ENCODE assay signal across 10 cellular contexts in the genomic region with DNA sequence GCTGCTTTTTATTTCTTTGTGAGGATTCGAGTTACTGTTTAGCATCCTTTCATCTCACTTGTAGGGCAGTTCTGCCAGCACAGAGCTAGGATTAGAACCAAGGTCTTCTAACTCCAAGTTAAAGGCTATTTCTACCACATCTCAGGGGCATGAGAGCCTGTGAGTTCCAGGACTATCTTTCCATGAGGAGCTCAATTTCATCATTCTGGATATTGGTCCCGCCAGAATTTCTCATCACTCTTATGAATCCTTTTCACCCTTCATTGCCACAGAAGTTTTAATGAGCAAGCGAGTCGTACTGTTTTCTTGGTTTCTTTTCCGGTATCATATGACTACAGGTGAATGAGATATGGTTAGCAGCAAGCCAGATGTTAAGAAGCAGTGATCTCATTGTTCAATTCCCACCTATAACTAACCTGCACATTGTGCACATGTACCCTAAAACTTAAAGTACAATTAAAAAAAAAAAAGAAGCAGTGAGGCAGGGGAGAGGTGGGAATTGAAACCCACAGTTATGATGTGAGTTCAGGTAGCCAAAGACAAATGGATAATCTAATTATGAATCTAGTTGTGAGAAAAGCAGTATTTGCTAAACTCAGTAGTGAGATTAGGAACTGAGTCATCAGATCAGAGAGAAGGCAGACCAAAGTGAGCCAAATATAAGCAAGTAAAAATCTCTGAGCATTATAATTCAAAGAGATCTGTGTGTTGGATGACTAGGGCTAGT.
DNase-seq lines count a peak whose midpoint lies in the region; ATAC-seq, FAIRE-seq and TF ChIP-seq lines count a peak whose summit lies in the region.
"Had no signal": no experiment of that assay in that cellular context is flagged by ENCODE, and none has a peak within 500 bp of the region (broad histone marks: within the 10 kb centered on the region; RNA-seq: fewer than 3 reads in every experiment).

No MANE protein-coding gene starts in this region.

- H3K27me3 ChIP-seq in liver (ENCODE audit: control insufficient read depth in 4 of 4, insufficient read depth in 4 of 4, low read length in 3 of 4) = no peaks in the 10 kb centered on the region
- no peaks in the 10 kb centered on the region; a peak in 2 of 5 replicates for H3K27me3 ChIP-seq in HepG2 (ENCODE audit: control insufficient read depth in 1 of 2, insufficient read depth in 2 of 2, low read length in 2 of 2)

- TF ChIP-seq POLR2A in HepG2 (IDR thresholded peaks at IDR 0.05; ENCODE audit: insufficient read depth in 1 of 2, low read depth in 2 of 2, low read length in 2 of 2) = no peak

- CTCF ChIA-PET in HepG2 (lab: Yijun Ruan, JAX; ENCODE audit: low intra/inter-chr PET ratio, low total read pairs) = no interaction called here

- peaks cover 12% of the 10 kb centered on the region for H3K27me3 Mint-ChIP-seq in stimulated activated naive CD8-positive, alpha-beta T cell treated with anti-CD3 and anti-CD28 coated beads, Interleukin-15, amount 100 ng/mL, for 72 hours
- H3K27me3 Mint-ChIP-seq in type B pancreatic cell = peaks cover 3% of the 10 kb centered on the region

- FAIRE-seq in HepG2 (lab: Jason Lieb, UNC) (no peak), RCC 7860 (lab: Jason Lieb, UNC) (no peak)

- H4K20me1 ChIP-seq in HepG2 (ENCODE audit: insufficient read depth, low read length) = no peaks in the 10 kb centered on the region

- H3K27ac Mint-ChIP-seq in stimulated activated naive CD8-positive, alpha-beta T cell treated with anti-CD3 and anti-CD28 coated beads, Interleukin-15, amount 100 ng/mL, for 72 hours = peak overlapping the region in 1 of 2 donors; percentile 71
- H3K27ac Mint-ChIP-seq in type B pancreatic cell = no peak overlapping the region
- H3K27ac Mint-ChIP-seq: nephron had no signal

- no peak for TF ChIP-seq EP300 in HepG2 (IDR thresholded peaks at IDR 0.05; ENCODE audit: low read depth in 2 of 2, low read length in 2 of 2)
- TF ChIP-seq EP300 in HepG2 (CRISPR knock-in tag; IDR thresholded peaks at IDR 0.05; ENCODE audit: borderline replicate concordance) = no peak

- TF ChIP-seq CTCF in liver (IDR thresholded peaks at IDR 0.05; ENCODE audit: low read depth, low read length, missing input control) = no peak
- TF ChIP-seq CTCF in HepG2 (CRISPR knock-in tag; IDR thresholded peaks at IDR 0.05) = no peak
- TF ChIP-seq CTCF in type B pancreatic cell (conservative IDR thresholded peaks at IDR 0.05) = no peak

- H3K27ac ChIP-seq in liver (ENCODE audit: low read depth in 1 of 2, low read length in 2 of 2) = no peak overlapping the region
- no peak overlapping the region for H3K27ac ChIP-seq in HepG2 (ENCODE audit: extremely low read length, insufficient read depth, low read length)

- intact Hi-C loops in HepG2 (cut with micrococcal nuclease; ENCODE audit: unreplicated experiment) = no loop called here

- H3K4me1 Mint-ChIP-seq in stimulated activated naive CD8-positive, alpha-beta T cell treated with anti-CD3 and anti-CD28 coated beads, Interleukin-15, amount 100 ng/mL, for 72 hours = peaks cover 30% of the 10 kb centered on the region
- H3K4me1 Mint-ChIP-seq in type B pancreatic cell (ENCODE audit: unreplicated experiment) = no peaks in the 10 kb centered on the region
- H3K4me1 Mint-ChIP-seq: nephron had no signal

- POLR2A ChIA-PET in HepG2 (lab: Yijun Ruan, JAX) = no interaction called here

- BruUV-seq in HepG2 (replicated peaks; lab: Mats Ljungman, UMichigan) = no TSS peak

- H3K4me3 ChIP-seq in liver (ENCODE audit: low read depth in 1 of 3, low read length in 3 of 3) = no peak overlapping the region
- no peak overlapping the region for H3K4me3 ChIP-seq in HepG2 (replicated peaks in 1 of 3; ENCODE audit: insufficient read depth in 1 of 3, low read depth in 2 of 3, low read length in 3 of 3)

- ATAC-seq in HepG2 = no peak
- ATAC-seq in GM21786 (IDR thresholded peaks at IDR 0.05; ENCODE audit: unreplicated experiment) = peak; percentile 88
- ATAC-seq in HG03378 (IDR thresholded peaks at IDR 0.05; ENCODE audit: unreplicated experiment) = peak; percentile 90
- peak; percentile 98 for ATAC-seq in stimulated activated naive CD8-positive, alpha-beta T cell treated with anti-CD3 and anti-CD28 coated beads, Interleukin-15, amount 100 ng/mL, for 72 hours

- H3K4me3 Mint-ChIP-seq in stimulated activated naive CD8-positive, alpha-beta T cell treated with anti-CD3 and anti-CD28 coated beads, Interleukin-15, amount 100 ng/mL, for 72 hours = peak overlapping the region; percentile 11 to 30
- H3K4me3 Mint-ChIP-seq in type B pancreatic cell = no peak overlapping the region
- H3K4me3 Mint-ChIP-seq: nephron had no signal

- H3K36me3 ChIP-seq in liver (ENCODE audit: control insufficient read depth in 4 of 4, insufficient read depth in 3 of 4, low read depth in 1 of 4, low read length in 3 of 4) (no peaks in the 10 kb centered on the region), HepG2 (replicated peaks in 1 of 2; ENCODE audit: control insufficient read depth in 1 of 2, insufficient read depth in 2 of 2, low read length in 2 of 2) (no peaks in the 10 kb centered on the region)

- H3K4me1 ChIP-seq in liver (ENCODE audit: control insufficient read depth in 4 of 4, insufficient read depth in 4 of 4, low read length in 3 of 4) (peaks cover 0 to 19% (median 1%) of the 10 kb centered on the region in 4 donors), HepG2 (ENCODE audit: insufficient read depth, low read length) (peaks cover 5% of the 10 kb centered on the region)

- H3K9me3 ChIP-seq in liver (ENCODE audit: control insufficient read depth in 4 of 4, low read length in 3 of 4) (no peaks in the 10 kb centered on the region), HepG2 (ENCODE audit: low read length) (no peaks in the 10 kb centered on the region)

- TF ChIP-seq RAD21 in liver (IDR thresholded peaks at IDR 0.05) = no peak
- TF ChIP-seq RAD21 in HepG2 (CRISPR knock-in tag; IDR thresholded peaks at IDR 0.05) = no peak

- H2AFZ ChIP-seq in HepG2 (ENCODE audit: low read length) = no peak overlapping the region

- no peak for DNase-seq in HepG2 (ENCODE audit: low spot score)
- DNase-seq in stimulated activated naive CD8-positive, alpha-beta T cell treated with anti-CD3 and anti-CD28 coated beads, Interleukin-15, amount 100 ng/mL, for 72 hours = peak; percentile 9 to 18
- no peak for DNase-seq in type B pancreatic cell (ENCODE audit: extremely low spot score, unreplicated experiment)
- no peak for DNase-seq in RCC 7860 (ENCODE audit: low spot score)
- DNase-seq in occipital lobe (lab: John Stamatoyannopoulos, UW) = no peak
- DNase-seq: stimulated activated CD4-positive, alpha-beta T cell treated with anti-CD3 and anti-CD28 coated beads, Interleukin-2, amount 100 ng/mL, for 48 hours had no signal

- no peak overlapping the region for H3K4me2 ChIP-seq in HepG2 (ENCODE audit: low read depth, low read length)

- in situ Hi-C loops in HepG2 (cut with HindIII; ENCODE audit: extremely low pct_ligation_motif_present, low pct_unique_long_range_greater_than_20kb) = no loop called here

- no peaks in the 10 kb centered on the region for H3K79me2 ChIP-seq in HepG2 (ENCODE audit: insufficient read depth, low read length)

- H3K9me3 Mint-ChIP-seq in stimulated activated naive CD8-positive, alpha-beta T cell treated with anti-CD3 and anti-CD28 coated beads, Interleukin-15, amount 100 ng/mL, for 72 hours = no peaks in the 10 kb centered on the region
- H3K9me3 Mint-ChIP-seq in type B pancreatic cell = no peaks in the 10 kb centered on the region
- H3K9me3 Mint-ChIP-seq: nephron had no signal

- WGBS in liver = 52% methylated on average over 5 of the region's 5 CpGs
- WGBS in HepG2 (ENCODE audit: low lambda C conversion rate) = 42% methylated on average over 5 of the region's 5 CpGs

- H3K36me3 Mint-ChIP-seq in type B pancreatic cell = no peaks in the 10 kb centered on the region

- H3K9ac ChIP-seq in liver (ENCODE audit: low read depth in 1 of 2, low read length in 2 of 2) (no peak overlapping the region), HepG2 (ENCODE audit: insufficient read depth, low read depth, low read length) (no peak overlapping the region)

TF ChIP-seq in liver, 16 proteins besides CTCF, POLR2A, EP300 and RAD21:
- no peak for TF ChIP-seq RXRA (IDR thresholded peaks at IDR 0.05)
- TF ChIP-seq HNF4A (conservative IDR thresholded peaks at IDR 0.05) = peak; percentile 16 to 48
- TF ChIP-seq GABPA (IDR thresholded peaks at IDR 0.05 in 1 of 2, conservative IDR thresholded peaks at IDR 0.05 in 1 of 2) = no peak

TF ChIP-seq in HepG2, 621 proteins besides CTCF, POLR2A, EP300 and RAD21:
- TF ChIP-seq TP53 (CRISPR knock-in tag; conservative IDR thresholded peaks at IDR 0.05) (no peak), ZNF326 (CRISPR knock-in tag; IDR thresholded peaks at IDR 0.05; ENCODE audit: borderline replicate concordance) (no peak), ZNF343 (CRISPR knock-in tag; IDR thresholded peaks at IDR 0.05) (no peak), IKZF1 (IDR thresholded peaks at IDR 0.05) (no peak), ESRRA (CRISPR knock-in tag; IDR thresholded peaks at IDR 0.05; ENCODE audit: low read depth) (no peak), EED (CRISPR knock-in tag; IDR thresholded peaks at IDR 0.05) (no peak), ZFP62 (CRISPR knock-in tag; IDR thresholded peaks at IDR 0.05) (no peak), ZBTB21 (CRISPR knock-in tag; IDR thresholded peaks at IDR 0.05) (no peak), JDP2 (CRISPR knock-in tag; IDR thresholded peaks at IDR 0.05; ENCODE audit: borderline replicate concordance) (no peak)
- TF ChIP-seq, protein P1, sequence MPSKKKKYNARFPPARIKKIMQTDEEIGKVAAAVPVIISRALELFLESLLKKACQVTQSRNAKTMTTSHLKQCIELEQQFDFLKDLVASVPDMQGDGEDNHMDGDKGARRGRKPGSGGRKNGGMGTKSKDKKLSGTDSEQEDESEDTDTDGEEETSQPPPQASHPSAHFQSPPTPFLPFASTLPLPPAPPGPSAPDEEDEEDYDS (CRISPR knock-in tag; IDR thresholded peaks at IDR 0.05) = no peak
- TF ChIP-seq, protein P2, sequence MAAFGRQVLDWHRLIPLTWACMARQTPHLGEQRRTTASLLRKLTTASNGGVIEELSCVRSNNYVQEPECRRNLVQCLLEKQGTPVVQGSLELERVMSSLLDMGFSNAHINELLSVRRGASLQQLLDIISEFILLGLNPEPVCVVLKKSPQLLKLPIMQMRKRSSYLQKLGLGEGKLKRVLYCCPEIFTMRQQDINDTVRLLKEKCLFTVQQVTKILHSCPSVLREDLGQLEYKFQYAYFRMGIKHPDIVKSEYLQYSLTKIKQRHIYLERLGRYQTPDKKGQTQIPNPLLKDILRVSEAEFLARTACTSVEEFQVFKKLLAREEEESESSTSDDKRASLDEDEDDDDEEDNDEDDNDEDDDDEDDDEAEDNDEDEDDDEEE (CRISPR knock-in tag; IDR thresholded peaks at IDR 0.05) = no peak

Comparison
In these comparisons a context has a peak if more than half of its experiments do, and no peak if none do; other contexts are left out.
1. DNase-seq: peak in stimulated activated naive CD8-positive, alpha-beta T cell treated with anti-CD3 and anti-CD28 coated beads, Interleukin-15, amount 100 ng/mL, for 72 hours (2 of 2); none in HepG2 (single experiment), type B pancreatic cell (single experiment), RCC 7860 (single experiment) and occipital lobe (single experiment).